8 cellular contexts compared by ENCODE assay signal in the genomic region with DNA sequence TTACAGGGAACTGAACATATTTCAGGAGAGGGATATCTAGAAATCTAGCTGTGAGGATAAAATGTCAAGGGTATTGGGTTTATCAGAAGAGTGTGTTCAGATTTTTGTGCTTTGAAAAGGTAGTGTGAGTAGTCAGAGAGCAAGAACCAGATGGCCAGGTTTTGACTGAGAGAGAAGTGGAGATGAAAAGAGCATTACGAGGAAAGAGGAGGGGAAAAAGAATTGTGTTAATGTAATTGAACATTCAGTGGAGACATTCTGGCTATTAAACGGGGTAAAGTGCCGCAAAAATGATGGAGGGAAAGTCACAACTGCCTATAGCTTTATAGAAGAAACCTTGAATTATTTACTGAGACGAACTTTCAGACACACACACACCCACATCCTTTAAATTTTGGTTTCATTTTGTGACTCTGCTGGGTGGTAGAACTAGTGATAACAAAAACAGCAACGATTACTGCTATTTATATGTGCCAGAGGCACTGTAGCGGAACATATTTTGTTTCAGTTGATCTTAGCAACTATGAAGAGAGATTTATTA.
A peak's percentile ranks its signal among the peaks of the same experiment; 100 is the strongest.
DNase-seq lines count a peak whose midpoint lies in the region; ATAC-seq and TF ChIP-seq lines count a peak whose summit lies in the region.

No MANE protein-coding gene starts in this region.

- no peaks in the 10 kb centered on the region for H4K20me1 ChIP-seq in SU-DHL-6 (ENCODE audit: low read depth, low read length)

- H3K27me3 ChIP-seq in SU-DHL-6 (ENCODE audit: low read length) (no peaks in the 10 kb centered on the region), right cardiac atrium (ENCODE audit: control insufficient read depth, insufficient read depth) (no peaks in the 10 kb centered on the region), uterus (no peaks in the 10 kb centered on the region)

- H3K4me2 ChIP-seq in SU-DHL-6 (ENCODE audit: low read depth, low read length, poor library complexity, severe bottlenecking) = peak overlapping the region; percentile 99

- peak; percentile 73 for ATAC-seq in HG02852 (IDR thresholded peaks at IDR 0.05; ENCODE audit: unreplicated experiment)
- peak; percentile 59 to 62 for ATAC-seq in right cardiac atrium

- peak overlapping the region; percentile 66 for H3K9ac ChIP-seq in SU-DHL-6 (ENCODE audit: low read length)

- no peaks in the 10 kb centered on the region for H3K36me3 ChIP-seq in SU-DHL-6 (ENCODE audit: low read length)
- H3K36me3 ChIP-seq in uterus = no peaks in the 10 kb centered on the region

- WGBS in right cardiac atrium = 10% methylated on average over 6 of the region's 6 CpGs

- peaks cover 19% of the 10 kb centered on the region; the same call in 1 of the 2 replicates for H3K79me2 ChIP-seq in SU-DHL-6 (ENCODE audit: insufficient read depth, low read length)

- DNase-seq in NCI-H2029 treated with DMSO at 0.1 percent for 48 hours (lab: John Stamatoyannopoulos, UW) (peak; percentile 23), NCI-H2029 (lab: John Stamatoyannopoulos, UW) (no peak), right cardiac atrium (no peak), uterus (no peak), AG20443 (ENCODE audit: low spot score) (no peak)
- DNase-seq in activated CD4-positive, CD25-positive, alpha-beta regulatory T cell treated with anti-CD3 and anti-CD28 coated beads, Interleukin-2, amount 50 U/mL, for 72 hours = no peak

- no peaks in the 10 kb centered on the region for H3K9me2 ChIP-seq in SU-DHL-6 (replicated peaks; ENCODE audit: insufficient read depth, low read length)

- intact Hi-C loops in right cardiac atrium (cut with DNase I) = no loop called here
- intact Hi-C loops in uterus (cut with DNase I; ENCODE audit: low total_unique reads) = no loop called here

- peak overlapping the region; percentile 23 for H2AFZ ChIP-seq in SU-DHL-6 (ENCODE audit: low read depth, low read length, severe bottlenecking)

- H3F3A ChIP-seq in SU-DHL-6 (ENCODE audit: insufficient read depth) = peaks cover 56% of the 10 kb centered on the region

- H3K27ac ChIP-seq in SU-DHL-6 (ENCODE audit: low read depth, low read length) (peak overlapping the region; percentile 95), right cardiac atrium (ENCODE audit: low read length) (peak overlapping the region; percentile 66), uterus (peak overlapping the region; percentile 65 to 86)

- TF ChIP-seq CTCF in SU-DHL-6 (IDR thresholded peaks at IDR 0.05; ENCODE audit: insufficient read depth, low read length, poor library complexity, severe bottlenecking) (no peak), uterus (IDR thresholded peaks at IDR 0.05) (no peak)

- H3K4me3 ChIP-seq in SU-DHL-6 (ENCODE audit: insufficient read depth, low read length, poor library complexity, severe bottlenecking) (peak overlapping the region; percentile 60), right cardiac atrium (ENCODE audit: low read length) (peak overlapping the region; percentile 84), uterus (peak overlapping the region; percentile 1 to 17)

- TF ChIP-seq POLR2A in uterus (IDR thresholded peaks at IDR 0.05) = no peak

- H3K9me3 ChIP-seq in SU-DHL-6 (ENCODE audit: insufficient read depth, low read length) (no peaks in the 10 kb centered on the region), right cardiac atrium (ENCODE audit: control insufficient read depth, low read length) (no peaks in the 10 kb centered on the region), uterus (no peaks in the 10 kb centered on the region)

- H3K4me1 ChIP-seq in right cardiac atrium (ENCODE audit: control insufficient read depth, insufficient read depth, low read length) = no peaks in the 10 kb centered on the region
- peaks cover 0 to 7% of the 10 kb centered on the region in 2 donors for H3K4me1 ChIP-seq in uterus

Comparison
In these comparisons a context has a peak if more than half of its experiments do, and no peak if none do; other contexts are left out.
1. H3K4me3 ChIP-seq: peak in every context shown above with its lines; median percentile 84 in right cardiac atrium; 60 in SU-DHL-6; 9 in uterus.